In genomic region chr7:17598846-17599245, GRCh38 we compare ENCODE assay signal across 1 cellular context.
A peak's percentile ranks its signal among the peaks of the same experiment; 100 is the strongest.
TF ChIP-seq lines count a peak whose summit lies in the region.

No MANE protein-coding gene starts in this region.

TF ChIP-seq in HEK293, 187 proteins besides CTCF, POLR2A, EP300 and RAD21 (continued from another document and continues in another):
- TF ChIP-seq ZBTB44 (tag by site-specific recombination; IDR thresholded peaks at IDR 0.05) = peak; percentile 19; the same call in 1 of the 2 replicates
- no peak for TF ChIP-seq ZNF391 (tag by site-specific recombination; IDR thresholded peaks at IDR 0.05; ENCODE audit: borderline replicate concordance, low read depth)
- TF ChIP-seq, protein P1, sequence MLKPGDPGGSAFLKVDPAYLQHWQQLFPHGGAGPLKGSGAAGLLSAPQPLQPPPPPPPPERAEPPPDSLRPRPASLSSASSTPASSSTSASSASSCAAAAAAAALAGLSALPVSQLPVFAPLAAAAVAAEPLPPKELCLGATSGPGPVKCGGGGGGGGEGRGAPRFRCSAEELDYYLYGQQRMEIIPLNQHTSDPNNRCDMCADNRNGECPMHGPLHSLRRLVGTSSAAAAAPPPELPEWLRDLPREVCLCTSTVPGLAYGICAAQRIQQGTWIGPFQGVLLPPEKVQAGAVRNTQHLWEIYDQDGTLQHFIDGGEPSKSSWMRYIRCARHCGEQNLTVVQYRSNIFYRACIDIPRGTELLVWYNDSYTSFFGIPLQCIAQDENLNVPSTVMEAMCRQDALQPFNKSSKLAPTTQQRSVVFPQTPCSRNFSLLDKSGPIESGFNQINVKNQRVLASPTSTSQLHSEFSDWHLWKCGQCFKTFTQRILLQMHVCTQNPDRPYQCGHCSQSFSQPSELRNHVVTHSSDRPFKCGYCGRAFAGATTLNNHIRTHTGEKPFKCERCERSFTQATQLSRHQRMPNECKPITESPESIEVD (tag by site-specific recombination; IDR thresholded peaks at IDR 0.05) = peak; percentile 41; the same call in 1 of the 2 replicates
- TF ChIP-seq HOXC10 (CRISPR knock-in tag; IDR thresholded peaks at IDR 0.05) = no peak
- TF ChIP-seq ZNF155 (tag by site-specific recombination; IDR thresholded peaks at IDR 0.05) = no peak
- TF ChIP-seq ZBTB21 (tag by site-specific recombination; IDR thresholded peaks at IDR 0.05) = peak; percentile 51
- no peak for TF ChIP-seq MZF1 (tag by site-specific recombination; IDR thresholded peaks at IDR 0.05; ENCODE audit: borderline replicate concordance)
- TF ChIP-seq, protein P2, sequence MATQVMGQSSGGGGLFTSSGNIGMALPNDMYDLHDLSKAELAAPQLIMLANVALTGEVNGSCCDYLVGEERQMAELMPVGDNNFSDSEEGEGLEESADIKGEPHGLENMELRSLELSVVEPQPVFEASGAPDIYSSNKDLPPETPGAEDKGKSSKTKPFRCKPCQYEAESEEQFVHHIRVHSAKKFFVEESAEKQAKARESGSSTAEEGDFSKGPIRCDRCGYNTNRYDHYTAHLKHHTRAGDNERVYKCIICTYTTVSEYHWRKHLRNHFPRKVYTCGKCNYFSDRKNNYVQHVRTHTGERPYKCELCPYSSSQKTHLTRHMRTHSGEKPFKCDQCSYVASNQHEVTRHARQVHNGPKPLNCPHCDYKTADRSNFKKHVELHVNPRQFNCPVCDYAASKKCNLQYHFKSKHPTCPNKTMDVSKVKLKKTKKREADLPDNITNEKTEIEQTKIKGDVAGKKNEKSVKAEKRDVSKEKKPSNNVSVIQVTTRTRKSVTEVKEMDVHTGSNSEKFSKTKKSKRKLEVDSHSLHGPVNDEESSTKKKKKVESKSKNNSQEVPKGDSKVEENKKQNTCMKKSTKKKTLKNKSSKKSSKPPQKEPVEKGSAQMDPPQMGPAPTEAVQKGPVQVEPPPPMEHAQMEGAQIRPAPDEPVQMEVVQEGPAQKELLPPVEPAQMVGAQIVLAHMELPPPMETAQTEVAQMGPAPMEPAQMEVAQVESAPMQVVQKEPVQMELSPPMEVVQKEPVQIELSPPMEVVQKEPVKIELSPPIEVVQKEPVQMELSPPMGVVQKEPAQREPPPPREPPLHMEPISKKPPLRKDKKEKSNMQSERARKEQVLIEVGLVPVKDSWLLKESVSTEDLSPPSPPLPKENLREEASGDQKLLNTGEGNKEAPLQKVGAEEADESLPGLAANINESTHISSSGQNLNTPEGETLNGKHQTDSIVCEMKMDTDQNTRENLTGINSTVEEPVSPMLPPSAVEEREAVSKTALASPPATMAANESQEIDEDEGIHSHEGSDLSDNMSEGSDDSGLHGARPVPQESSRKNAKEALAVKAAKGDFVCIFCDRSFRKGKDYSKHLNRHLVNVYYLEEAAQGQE (tag by site-specific recombination; IDR thresholded peaks at IDR 0.05) = no peak
- no peak for TF ChIP-seq ZNF121 (tag by site-specific recombination; IDR thresholded peaks at IDR 0.05)
- no peak for TF ChIP-seq TCF7L2 (IDR thresholded peaks at IDR 0.05; ENCODE audit: borderline replicate concordance, low read depth, low read length)
- no peak for TF ChIP-seq ZNF747 (tag by site-specific recombination; IDR thresholded peaks at IDR 0.05)
- no peak for TF ChIP-seq SETDB1 (IDR thresholded peaks at IDR 0.05; ENCODE audit: insufficient read length, low read length)
- peak; percentile 88 for TF ChIP-seq ZNF639 (tag by site-specific recombination; IDR thresholded peaks at IDR 0.05)
- TF ChIP-seq ZBTB17 (tag by site-specific recombination; IDR thresholded peaks at IDR 0.05) = peak; percentile 64
- TF ChIP-seq RBAK (tag by site-specific recombination; IDR thresholded peaks at IDR 0.05) = no peak
- TF ChIP-seq ZNF169 (tag by site-specific recombination; IDR thresholded peaks at IDR 0.05) = no peak
- no peak for TF ChIP-seq ZNF341 (tag by site-specific recombination; IDR thresholded peaks at IDR 0.05; ENCODE audit: low read depth)
- TF ChIP-seq KLF16 (tag by site-specific recombination; IDR thresholded peaks at IDR 0.05) = 0 out of 2 replicates have a peak, but pooled peaks have one; percentile 39
- TF ChIP-seq, protein P3, sequence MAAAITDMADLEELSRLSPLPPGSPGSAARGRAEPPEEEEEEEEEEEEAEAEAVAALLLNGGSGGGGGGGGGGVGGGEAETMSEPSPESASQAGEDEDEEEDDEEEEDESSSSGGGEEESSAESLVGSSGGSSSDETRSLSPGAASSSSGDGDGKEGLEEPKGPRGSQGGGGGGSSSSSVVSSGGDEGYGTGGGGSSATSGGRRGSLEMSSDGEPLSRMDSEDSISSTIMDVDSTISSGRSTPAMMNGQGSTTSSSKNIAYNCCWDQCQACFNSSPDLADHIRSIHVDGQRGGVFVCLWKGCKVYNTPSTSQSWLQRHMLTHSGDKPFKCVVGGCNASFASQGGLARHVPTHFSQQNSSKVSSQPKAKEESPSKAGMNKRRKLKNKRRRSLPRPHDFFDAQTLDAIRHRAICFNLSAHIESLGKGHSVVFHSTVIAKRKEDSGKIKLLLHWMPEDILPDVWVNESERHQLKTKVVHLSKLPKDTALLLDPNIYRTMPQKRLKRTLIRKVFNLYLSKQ (tag by site-specific recombination; IDR thresholded peaks at IDR 0.05; ENCODE audit: borderline replicate concordance) = no peak
- TF ChIP-seq, protein P4, sequence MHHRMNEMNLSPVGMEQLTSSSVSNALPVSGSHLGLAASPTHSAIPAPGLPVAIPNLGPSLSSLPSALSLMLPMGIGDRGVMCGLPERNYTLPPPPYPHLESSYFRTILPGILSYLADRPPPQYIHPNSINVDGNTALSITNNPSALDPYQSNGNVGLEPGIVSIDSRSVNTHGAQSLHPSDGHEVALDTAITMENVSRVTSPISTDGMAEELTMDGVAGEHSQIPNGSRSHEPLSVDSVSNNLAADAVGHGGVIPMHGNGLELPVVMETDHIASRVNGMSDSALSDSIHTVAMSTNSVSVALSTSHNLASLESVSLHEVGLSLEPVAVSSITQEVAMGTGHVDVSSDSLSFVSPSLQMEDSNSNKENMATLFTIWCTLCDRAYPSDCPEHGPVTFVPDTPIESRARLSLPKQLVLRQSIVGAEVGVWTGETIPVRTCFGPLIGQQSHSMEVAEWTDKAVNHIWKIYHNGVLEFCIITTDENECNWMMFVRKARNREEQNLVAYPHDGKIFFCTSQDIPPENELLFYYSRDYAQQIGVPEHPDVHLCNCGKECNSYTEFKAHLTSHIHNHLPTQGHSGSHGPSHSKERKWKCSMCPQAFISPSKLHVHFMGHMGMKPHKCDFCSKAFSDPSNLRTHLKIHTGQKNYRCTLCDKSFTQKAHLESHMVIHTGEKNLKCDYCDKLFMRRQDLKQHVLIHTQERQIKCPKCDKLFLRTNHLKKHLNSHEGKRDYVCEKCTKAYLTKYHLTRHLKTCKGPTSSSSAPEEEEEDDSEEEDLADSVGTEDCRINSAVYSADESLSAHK (tag by site-specific recombination; IDR thresholded peaks at IDR 0.05) = no peak
- TF ChIP-seq ZNF704 (tag by site-specific recombination; IDR thresholded peaks at IDR 0.05) = no peak
- TF ChIP-seq KLF8 (tag by site-specific recombination; IDR thresholded peaks at IDR 0.05) = peak; percentile 77
- TF ChIP-seq ZNF558 (tag by site-specific recombination; IDR thresholded peaks at IDR 0.05) = peak; percentile 72
- peak; percentile 84 for TF ChIP-seq SP7 (tag by site-specific recombination; IDR thresholded peaks at IDR 0.05)
- TF ChIP-seq ZNF184 (tag by site-specific recombination; IDR thresholded peaks at IDR 0.05) = peak; percentile 40; the same call in 1 of the 2 replicates
- no peak for TF ChIP-seq ZNF335 (tag by site-specific recombination; conservative IDR thresholded peaks at IDR 0.05)
- TF ChIP-seq ZNF26 (tag by site-specific recombination; IDR thresholded peaks at IDR 0.05) = no peak
- TF ChIP-seq ZNF843 (tag by site-specific recombination; IDR thresholded peaks at IDR 0.05) = peak; percentile 76
- TF ChIP-seq PBX3 (CRISPR knock-in tag; IDR thresholded peaks at IDR 0.05) = no peak
- TF ChIP-seq ZNF529 (tag by site-specific recombination; IDR thresholded peaks at IDR 0.05; ENCODE audit: insufficient replicate concordance) = no peak
- TF ChIP-seq ZBTB7A (tag by site-specific recombination; IDR thresholded peaks at IDR 0.05; ENCODE audit: low read depth) = no peak
- TF ChIP-seq IKZF3 (tag by site-specific recombination; IDR thresholded peaks at IDR 0.05) = peak; percentile 26; the same call in 1 of the 2 replicates
- no peak for TF ChIP-seq ZNF777 (tag by site-specific recombination; IDR thresholded peaks at IDR 0.05; ENCODE audit: borderline replicate concordance)
- TF ChIP-seq ZSCAN30 (tag by site-specific recombination; IDR thresholded peaks at IDR 0.05) = no peak
- TF ChIP-seq, protein P5, sequence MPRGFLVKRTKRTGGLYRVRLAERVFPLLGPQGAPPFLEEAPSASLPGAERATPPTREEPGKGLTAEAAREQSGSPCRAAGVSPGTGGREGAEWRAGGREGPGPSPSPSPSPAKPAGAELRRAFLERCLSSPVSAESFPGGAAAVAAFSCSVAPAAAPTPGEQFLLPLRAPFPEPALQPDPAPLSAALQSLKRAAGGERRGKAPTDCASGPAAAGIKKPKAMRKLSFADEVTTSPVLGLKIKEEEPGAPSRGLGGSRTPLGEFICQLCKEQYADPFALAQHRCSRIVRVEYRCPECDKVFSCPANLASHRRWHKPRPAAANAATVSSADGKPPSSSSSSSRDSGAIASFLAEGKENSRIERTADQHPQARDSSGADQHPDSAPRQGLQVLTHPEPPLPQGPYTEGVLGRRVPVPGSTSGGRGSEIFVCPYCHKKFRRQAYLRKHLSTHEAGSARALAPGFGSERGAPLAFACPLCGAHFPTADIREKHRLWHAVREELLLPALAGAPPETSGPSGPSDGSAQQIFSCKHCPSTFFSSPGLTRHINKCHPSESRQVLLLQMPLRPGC (tag by site-specific recombination; IDR thresholded peaks at IDR 0.05) = peak; percentile 73; the same call in 1 of the 2 replicates
- TF ChIP-seq ZNF311 (tag by site-specific recombination; IDR thresholded peaks at IDR 0.05; ENCODE audit: borderline replicate concordance) = no peak
- TF ChIP-seq, protein P6, sequence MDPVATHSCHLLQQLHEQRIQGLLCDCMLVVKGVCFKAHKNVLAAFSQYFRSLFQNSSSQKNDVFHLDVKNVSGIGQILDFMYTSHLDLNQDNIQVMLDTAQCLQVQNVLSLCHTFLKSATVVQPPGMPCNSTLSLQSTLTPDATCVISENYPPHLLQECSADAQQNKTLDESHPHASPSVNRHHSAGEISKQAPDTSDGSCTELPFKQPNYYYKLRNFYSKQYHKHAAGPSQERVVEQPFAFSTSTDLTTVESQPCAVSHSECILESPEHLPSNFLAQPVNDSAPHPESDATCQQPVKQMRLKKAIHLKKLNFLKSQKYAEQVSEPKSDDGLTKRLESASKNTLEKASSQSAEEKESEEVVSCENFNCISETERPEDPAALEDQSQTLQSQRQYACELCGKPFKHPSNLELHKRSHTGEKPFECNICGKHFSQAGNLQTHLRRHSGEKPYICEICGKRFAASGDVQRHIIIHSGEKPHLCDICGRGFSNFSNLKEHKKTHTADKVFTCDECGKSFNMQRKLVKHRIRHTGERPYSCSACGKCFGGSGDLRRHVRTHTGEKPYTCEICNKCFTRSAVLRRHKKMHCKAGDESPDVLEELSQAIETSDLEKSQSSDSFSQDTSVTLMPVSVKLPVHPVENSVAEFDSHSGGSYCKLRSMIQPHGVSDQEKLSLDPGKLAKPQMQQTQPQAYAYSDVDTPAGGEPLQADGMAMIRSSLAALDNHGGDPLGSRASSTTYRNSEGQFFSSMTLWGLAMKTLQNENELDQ (tag by site-specific recombination; IDR thresholded peaks at IDR 0.05; ENCODE audit: low read depth) = no peak
- no peak for TF ChIP-seq ZNF48 (tag by site-specific recombination; IDR thresholded peaks at IDR 0.05)
- peak; percentile 81; the same call in 1 of the 2 replicates for TF ChIP-seq GFI1B (tag by site-specific recombination; IDR thresholded peaks at IDR 0.05)
- no peak for TF ChIP-seq ZNF658 (tag by site-specific recombination; IDR thresholded peaks at IDR 0.05)
